ENCODE assay signal across 9 cellular contexts in genomic region chr20:34709044-34709835, GRCh38. TPM values are rescaled to one million over a fixed set of nuclear protein-coding genes. Genes with fewer than 3 reads are reported as not detected.
DNase-seq lines count a peak whose midpoint lies in the region; ATAC-seq, FAIRE-seq and TF ChIP-seq lines count a peak whose summit lies in the region.
"Had no signal": no experiment of that assay in that cellular context is flagged by ENCODE, and none has a peak within 500 bp of the region (broad histone marks: within the 10 kb centered on the region; RNA-seq: fewer than 3 reads in every experiment).

No MANE protein-coding gene starts in this region.

- H3K4me3 Mint-ChIP-seq in activated T-helper 17 cell treated with anti-CD3 and anti-CD28 coated beads, Interleukin-2, amount 50 U/mL, for 72 hours = peak overlapping the region; percentile 84
- H3K4me3 Mint-ChIP-seq in nephron progenitor cell = peak overlapping the region; percentile 83
- peak overlapping the region; percentile 86 for H3K4me3 Mint-ChIP-seq in stimulated activated naive CD8-positive, alpha-beta T cell treated with anti-CD3 and anti-CD28 coated beads, Interleukin-15, Interleukin-2, amounts not matched to agents 100 ng/mL and 50 ng/mL, for 24 hours

- peak overlapping the region; percentile 67 for H3K4me3 ChIP-seq in fibroblast of mammary gland (ENCODE audit: control insufficient read depth, low read depth, low read length)

- peaks cover 27% of the 10 kb centered on the region for H3K36me3 Mint-ChIP-seq in activated T-helper 17 cell treated with anti-CD3 and anti-CD28 coated beads, Interleukin-2, amount 50 U/mL, for 72 hours (ENCODE audit: low read depth)
- H3K36me3 Mint-ChIP-seq in nephron progenitor cell (ENCODE audit: low read depth) = peaks cover 10% of the 10 kb centered on the region
- peaks cover 10% of the 10 kb centered on the region for H3K36me3 Mint-ChIP-seq in stimulated activated naive CD8-positive, alpha-beta T cell treated with anti-CD3 and anti-CD28 coated beads, Interleukin-15, Interleukin-2, amounts not matched to agents 100 ng/mL and 50 ng/mL, for 24 hours (ENCODE audit: low read depth)

- peak; percentile 37 for ATAC-seq in GM19463 (IDR thresholded peaks at IDR 0.05; ENCODE audit: unreplicated experiment)
- peak; percentile 81 for ATAC-seq in activated T-helper 17 cell treated with anti-CD3 and anti-CD28 coated beads, Interleukin-2, amount 50 U/mL, for 72 hours (replicated peaks)

- H3K4me1 Mint-ChIP-seq in activated T-helper 17 cell treated with anti-CD3 and anti-CD28 coated beads, Interleukin-2, amount 50 U/mL, for 72 hours = peaks cover 21% of the 10 kb centered on the region
- peaks cover 42% of the 10 kb centered on the region for H3K4me1 Mint-ChIP-seq in nephron progenitor cell
- peaks cover 20% of the 10 kb centered on the region for H3K4me1 Mint-ChIP-seq in stimulated activated naive CD8-positive, alpha-beta T cell treated with anti-CD3 and anti-CD28 coated beads, Interleukin-15, Interleukin-2, amounts not matched to agents 100 ng/mL and 50 ng/mL, for 24 hours (ENCODE audit: low read depth)

- H3K27me3 Mint-ChIP-seq in activated T-helper 17 cell treated with anti-CD3 and anti-CD28 coated beads, Interleukin-2, amount 50 U/mL, for 72 hours = no peaks in the 10 kb centered on the region
- peaks cover 41% of the 10 kb centered on the region for H3K27me3 Mint-ChIP-seq in nephron progenitor cell (ENCODE audit: low read depth, poor library complexity)
- no peaks in the 10 kb centered on the region for H3K27me3 Mint-ChIP-seq in stimulated activated naive CD8-positive, alpha-beta T cell treated with anti-CD3 and anti-CD28 coated beads, Interleukin-15, Interleukin-2, amounts not matched to agents 100 ng/mL and 50 ng/mL, for 24 hours

- DNase-seq in COLO829 (ENCODE audit: low spot score) (peak; percentile 70), HS-5 (ENCODE audit: low read depth) (peak; percentile 43), RCC 7860 (ENCODE audit: low spot score) (peak; percentile 16), fibroblast of mammary gland (ENCODE audit: low read depth) (peak; percentile 75), nephron progenitor cell (peak; percentile 88)

- no peaks in the 10 kb centered on the region for H3K9me3 Mint-ChIP-seq in activated T-helper 17 cell treated with anti-CD3 and anti-CD28 coated beads, Interleukin-2, amount 50 U/mL, for 72 hours
- no peaks in the 10 kb centered on the region for H3K9me3 Mint-ChIP-seq in nephron progenitor cell
- no peaks in the 10 kb centered on the region for H3K9me3 Mint-ChIP-seq in stimulated activated naive CD8-positive, alpha-beta T cell treated with anti-CD3 and anti-CD28 coated beads, Interleukin-15, Interleukin-2, amounts not matched to agents 100 ng/mL and 50 ng/mL, for 24 hours

- no peak for FAIRE-seq in RCC 7860 (lab: Jason Lieb, UNC)
- FAIRE-seq: islet of Langerhans had no signal

- no peak for TF ChIP-seq CTCF in fibroblast of mammary gland (conservative IDR thresholded peaks at IDR 0.05; ENCODE audit: control insufficient read depth, insufficient read depth, low read depth, low read length)
- no peak for TF ChIP-seq CTCF in nephron progenitor cell (IDR thresholded peaks at IDR 0.05)

- H3K27ac Mint-ChIP-seq in activated T-helper 17 cell treated with anti-CD3 and anti-CD28 coated beads, Interleukin-2, amount 50 U/mL, for 72 hours = peak overlapping the region; percentile 86
- no peak overlapping the region for H3K27ac Mint-ChIP-seq in nephron progenitor cell
- peak overlapping the region; percentile 76 for H3K27ac Mint-ChIP-seq in stimulated activated naive CD8-positive, alpha-beta T cell treated with anti-CD3 and anti-CD28 coated beads, Interleukin-15, Interleukin-2, amounts not matched to agents 100 ng/mL and 50 ng/mL, for 24 hours

RNA-seq across cellular contexts. Expression of gene TP53INP2, which starts 5.1 kb away (rescaled TPM):
- total RNA-seq in activated T-helper 17 cell treated with anti-CD3 and anti-CD28 coated beads, Interleukin-2, amount 50 U/mL, for 72 hours = 1 to 10 TPM; 4.1 to 9.2 TPM

RNA-seq across cellular contexts. Expression of gene PIGU, which starts 32.3 kb away (rescaled TPM):
- total RNA-seq in activated T-helper 17 cell treated with anti-CD3 and anti-CD28 coated beads, Interleukin-2, amount 50 U/mL, for 72 hours = 10 to 100 TPM; 17.3 to 23.0 TPM

Comparison
In these comparisons a context has a peak if more than half of its experiments do, and no peak if none do; other contexts are left out.
1. Peak in every context shown above with its lines: DNase-seq, ATAC-seq and H3K4me3 ChIP-seq.
2. DNase-seq: peak in every context shown above with its lines; median percentile 88 in nephron progenitor cell; 75 in fibroblast of mammary gland; 70 in COLO829; 43 in HS-5; 16 in RCC 7860.